In genomic region chr12:50926932-50927331, GRCh38 we compare ENCODE assay signal across 12 cellular contexts. TPM values are rescaled to one million over a fixed set of nuclear protein-coding genes. Genes with fewer than 3 reads are reported as not detected.
DNase-seq lines count a peak whose midpoint lies in the region; ATAC-seq and TF ChIP-seq lines count a peak whose summit lies in the region.
"Not testable (repeated sequence)": the region's sequence is repeated elsewhere in the genome, so short reads cannot be mapped to it uniquely, and the experiment has no call there.
"Had no signal": no experiment of that assay in that cellular context is flagged by ENCODE, and none has a peak within 500 bp of the region (broad histone marks: within the 10 kb centered on the region; RNA-seq: fewer than 3 reads in every experiment).

No MANE protein-coding gene starts in this region.

- H3K4me1 ChIP-seq in GM23248 (ENCODE audit: insufficient read depth) (peaks cover 19% of the 10 kb centered on the region), Peyer's patch (peaks cover 0 to 29% (median 9%) of the 10 kb centered on the region in 4 donors), esophagus squamous epithelium (peaks cover 27 to 90% (median 41%) of the 10 kb centered on the region in 3 donors), left lung (peaks cover 19 to 76% of the 10 kb centered on the region in 2 donors), spleen (peaks cover 32 to 100% (median 59%) of the 10 kb centered on the region in 6 donors)
- H3K4me1 ChIP-seq in uterus = not testable (repeated sequence)

- intact Hi-C loops in esophagus squamous epithelium (cut with DNase I); left lung (cut with DNase I); uterus (cut with DNase I; ENCODE audit: low total_unique reads): not testable (repeated sequence)
- intact Hi-C loops in spleen (cut with DNase I; ENCODE audit: low total_unique reads) = loop anchor here (10.0 kb wide), 2 partner anchors 58 to 162 kb away; partner anchors contain the start of gene ATF1

- TF ChIP-seq CTCF in Peyer's patch (IDR thresholded peaks at IDR 0.05); brain (conservative IDR thresholded peaks at IDR 0.05); esophagus squamous epithelium (IDR thresholded peaks at IDR 0.05); left lung (IDR thresholded peaks at IDR 0.05); spleen (IDR thresholded peaks at IDR 0.05 in 8 of 11, conservative IDR thresholded peaks at IDR 0.05 in 3 of 11); uterus (IDR thresholded peaks at IDR 0.05): not testable (repeated sequence)

- H3K27me3 ChIP-seq in GM23248 (replicated peaks; ENCODE audit: insufficient read depth); Peyer's patch; esophagus squamous epithelium; left lung; spleen (replicated peaks in 1 of 7); uterus: not testable (repeated sequence)

- TF ChIP-seq POLR2A in Peyer's patch (IDR thresholded peaks at IDR 0.05) = peak in 1 of 2 donors; percentile 55
- not testable (repeated sequence) for TF ChIP-seq POLR2A in esophagus squamous epithelium (IDR thresholded peaks at IDR 0.05); spleen (IDR thresholded peaks at IDR 0.05); uterus (IDR thresholded peaks at IDR 0.05)

- H3K9ac ChIP-seq in GM23248 = not testable (repeated sequence)

- in situ Hi-C loops in GM23248 (cut with MboI) = not testable (repeated sequence)

- peaks cover 16% of the 10 kb centered on the region for H3K36me3 Mint-ChIP-seq in brain
- not testable (repeated sequence) for H3K36me3 Mint-ChIP-seq in natural killer cell treated with Interleukin-12 subunit alpha and Interleukin-12 subunit beta and Interleukin-15 and Interleukin-18, amount 100 ng/mL, for 72 hours

- DNase-seq in GM23248; esophagus squamous epithelium (lab: John Stamatoyannopoulos, UW); left lung; natural killer cell treated with Interleukin-12 subunit alpha and Interleukin-12 subunit beta and Interleukin-15 and Interleukin-18, amount 100 ng/mL, for 72 hours (ENCODE audit: low spot score); spleen; uterus: not testable (repeated sequence)
- peak in 2 of 3 donors; percentile 72 to 76 for DNase-seq in Peyer's patch

- H3K4me3 Mint-ChIP-seq in brain = peak overlapping the region; percentile 68 to 96 (median 92)
- peak overlapping the region; percentile 85 for H3K4me3 Mint-ChIP-seq in natural killer cell treated with Interleukin-12 subunit alpha and Interleukin-12 subunit beta and Interleukin-15 and Interleukin-18, amount 100 ng/mL, for 72 hours

- H3K27ac Mint-ChIP-seq in brain = peak overlapping the region in 4 of 5 experiments; percentile 59 to 93 (median 82)
- H3K27ac Mint-ChIP-seq in natural killer cell treated with Interleukin-12 subunit alpha and Interleukin-12 subunit beta and Interleukin-15 and Interleukin-18, amount 100 ng/mL, for 72 hours = peak overlapping the region in 1 of 2 donors; percentile 19

- peaks cover 72% of the 10 kb centered on the region for H3K4me1 Mint-ChIP-seq in brain
- peaks cover 36 to 55% of the 10 kb centered on the region in 2 donors for H3K4me1 Mint-ChIP-seq in natural killer cell treated with Interleukin-12 subunit alpha and Interleukin-12 subunit beta and Interleukin-15 and Interleukin-18, amount 100 ng/mL, for 72 hours (ENCODE audit: low read depth in 2 of 2)

- not testable (repeated sequence) for H4K20me1 ChIP-seq in GM23248 (ENCODE audit: insufficient read depth)

- not testable (repeated sequence) for H3K9me3 Mint-ChIP-seq in brain; natural killer cell treated with Interleukin-12 subunit alpha and Interleukin-12 subunit beta and Interleukin-15 and Interleukin-18, amount 100 ng/mL, for 72 hours

- not testable (repeated sequence) for H3K4me3 ChIP-seq in GM23248
- H3K4me3 ChIP-seq in Peyer's patch (peak overlapping the region; percentile 52 to 79 (median 68)), esophagus squamous epithelium (peak overlapping the region; percentile 60 to 86 (median 80)), left lung (peak overlapping the region; percentile 54 to 78), spleen (peak overlapping the region; percentile 66 to 92 (median 82)), uterus (peak overlapping the region; percentile 66 to 91)

- H3K36me3 ChIP-seq in GM23248 (ENCODE audit: low read depth); uterus: not testable (repeated sequence)
- peaks cover 0 to 18% (median 0%) of the 10 kb centered on the region in 3 donors for H3K36me3 ChIP-seq in Peyer's patch
- peaks cover 0 to 26% (median 3%) of the 10 kb centered on the region in 3 donors for H3K36me3 ChIP-seq in esophagus squamous epithelium
- H3K36me3 ChIP-seq in left lung = peaks cover 0 to 23% of the 10 kb centered on the region in 2 donors
- peaks cover 0 to 39% (median 21%) of the 10 kb centered on the region in 6 donors for H3K36me3 ChIP-seq in spleen

- H3K27ac ChIP-seq in GM23248 = not testable (repeated sequence)
- H3K27ac ChIP-seq in Peyer's patch (peak overlapping the region; percentile 78 to 90 (median 82)), esophagus squamous epithelium (peak overlapping the region; percentile 8 to 94 (median 50)), left lung (peak overlapping the region; percentile 89 to 92), spleen (peak overlapping the region in 7 of 8 donors; percentile 30 to 95 (median 89)), uterus (peak overlapping the region; percentile 85 to 95)

- 0 out of 2 replicates have a peak overlapping the region, but pooled peaks have one; percentile 7 for H2AFZ ChIP-seq in GM23248

- H3K9me3 ChIP-seq in GM23248 (ENCODE audit: low read depth); Peyer's patch; esophagus squamous epithelium; left lung; spleen; uterus: not testable (repeated sequence)

- not testable (repeated sequence) for H3K4me2 ChIP-seq in GM23248 (ENCODE audit: unreplicated experiment)

- H3F3A ChIP-seq in GM23248 (ENCODE audit: insufficient read depth) = not testable (repeated sequence)

- H3K27me3 Mint-ChIP-seq in brain; natural killer cell treated with Interleukin-12 subunit alpha and Interleukin-12 subunit beta and Interleukin-15 and Interleukin-18, amount 100 ng/mL, for 72 hours: not testable (repeated sequence)

- not testable (repeated sequence) for H3K9me2 ChIP-seq in GM23248 (ENCODE audit: insufficient read depth)

- H3K79me2 ChIP-seq in GM23248 (ENCODE audit: insufficient read depth) = not testable (repeated sequence)

- ATAC-seq in left lung = peak; percentile 21
- not testable (repeated sequence) for ATAC-seq in natural killer cell treated with Interleukin-12 subunit alpha and Interleukin-12 subunit beta and Interleukin-15 and Interleukin-18, amount 100 ng/mL, for 72 hours

- 25 to 34% methylated on average over 3 of the region's 3 CpGs for WGBS in GM23248 (ENCODE audit: low coverage in 1 of 2, low lambda C conversion rate in 2 of 2, missing lambda C conversion rate in 2 of 2), 2 experiments
- WGBS in esophagus squamous epithelium, 2 donors = 18 to 27% methylated on average over 3 of the region's 3 CpGs
- WGBS in spleen, 5 donors = 15 to 27% (median 23%) methylated on average over 3 of the region's 3 CpGs

RNA-seq across cellular contexts. Expression of gene HIGD1C, which starts 25.4 kb away (rescaled TPM):
- total RNA-seq in GM23248 (2014; rRNA removed; shearing (Covaris generic)) = not detected in 2 replicates
- polyA plus RNA-seq in GM23248 (2016; fragmentation: Nextera tagmentation; extraction: Ambion mirVana) (not detected in 2 replicates), brain (ENCODE audit: insufficient read depth, low read depth, low replicate concordance) (not detected), spleen (not detected)
- total RNA-seq in Peyer's patch (not detected), esophagus squamous epithelium (not detected), left lung (not detected), spleen (not detected), uterus (not detected)
- total RNA-seq in natural killer cell treated with Interleukin-12 subunit alpha and Interleukin-12 subunit beta and Interleukin-15 and Interleukin-18, amount 100 ng/mL, for 72 hours = not detected
- total RNA-seq: bronchial epithelial cell, esophagus mucosa, PC-3 had no signal
- polyA plus RNA-seq: neural cell had no signal
